In the genomic region with DNA sequence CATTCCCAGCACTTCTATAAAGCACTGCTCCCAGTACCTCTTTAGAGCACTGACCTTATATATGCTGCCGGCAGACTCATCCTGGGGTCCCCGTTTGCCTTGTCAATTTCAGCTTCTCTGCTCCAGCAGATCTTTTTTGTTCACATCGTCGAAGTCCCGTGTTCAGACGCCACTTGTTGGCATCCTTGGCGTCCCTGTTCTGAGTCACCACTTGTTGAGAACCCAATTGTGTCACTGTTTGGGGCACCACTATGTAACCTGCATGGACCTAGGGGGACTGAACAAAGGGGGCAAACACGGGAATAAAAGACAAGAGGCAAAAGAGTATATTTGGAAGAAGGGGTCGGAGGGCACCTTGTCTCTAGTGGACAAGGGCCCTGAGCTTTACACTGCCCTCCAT, we compare ENCODE assay signal across 3 cellular contexts.
TF ChIP-seq lines count a peak whose summit lies in the region.

No MANE protein-coding gene starts in this region.

TF ChIP-seq in SK-N-SH, 30 proteins besides CTCF, POLR2A, EP300 and RAD21:
- TF ChIP-seq NRF1 (IDR thresholded peaks at IDR 0.05; ENCODE audit: low read depth, low read length), result no peak
- TF ChIP-seq, protein P1, sequence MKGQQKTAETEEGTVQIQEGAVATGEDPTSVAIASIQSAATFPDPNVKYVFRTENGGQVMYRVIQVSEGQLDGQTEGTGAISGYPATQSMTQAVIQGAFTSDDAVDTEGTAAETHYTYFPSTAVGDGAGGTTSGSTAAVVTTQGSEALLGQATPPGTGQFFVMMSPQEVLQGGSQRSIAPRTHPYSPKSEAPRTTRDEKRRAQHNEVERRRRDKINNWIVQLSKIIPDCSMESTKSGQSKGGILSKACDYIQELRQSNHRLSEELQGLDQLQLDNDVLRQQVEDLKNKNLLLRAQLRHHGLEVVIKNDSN (IDR thresholded peaks at IDR 0.05; ENCODE audit: borderline replicate concordance, low read depth), result no peak
- TF ChIP-seq FOXM1 (IDR thresholded peaks at IDR 0.05; ENCODE audit: low read depth), result no peak
- TF ChIP-seq, protein P2, sequence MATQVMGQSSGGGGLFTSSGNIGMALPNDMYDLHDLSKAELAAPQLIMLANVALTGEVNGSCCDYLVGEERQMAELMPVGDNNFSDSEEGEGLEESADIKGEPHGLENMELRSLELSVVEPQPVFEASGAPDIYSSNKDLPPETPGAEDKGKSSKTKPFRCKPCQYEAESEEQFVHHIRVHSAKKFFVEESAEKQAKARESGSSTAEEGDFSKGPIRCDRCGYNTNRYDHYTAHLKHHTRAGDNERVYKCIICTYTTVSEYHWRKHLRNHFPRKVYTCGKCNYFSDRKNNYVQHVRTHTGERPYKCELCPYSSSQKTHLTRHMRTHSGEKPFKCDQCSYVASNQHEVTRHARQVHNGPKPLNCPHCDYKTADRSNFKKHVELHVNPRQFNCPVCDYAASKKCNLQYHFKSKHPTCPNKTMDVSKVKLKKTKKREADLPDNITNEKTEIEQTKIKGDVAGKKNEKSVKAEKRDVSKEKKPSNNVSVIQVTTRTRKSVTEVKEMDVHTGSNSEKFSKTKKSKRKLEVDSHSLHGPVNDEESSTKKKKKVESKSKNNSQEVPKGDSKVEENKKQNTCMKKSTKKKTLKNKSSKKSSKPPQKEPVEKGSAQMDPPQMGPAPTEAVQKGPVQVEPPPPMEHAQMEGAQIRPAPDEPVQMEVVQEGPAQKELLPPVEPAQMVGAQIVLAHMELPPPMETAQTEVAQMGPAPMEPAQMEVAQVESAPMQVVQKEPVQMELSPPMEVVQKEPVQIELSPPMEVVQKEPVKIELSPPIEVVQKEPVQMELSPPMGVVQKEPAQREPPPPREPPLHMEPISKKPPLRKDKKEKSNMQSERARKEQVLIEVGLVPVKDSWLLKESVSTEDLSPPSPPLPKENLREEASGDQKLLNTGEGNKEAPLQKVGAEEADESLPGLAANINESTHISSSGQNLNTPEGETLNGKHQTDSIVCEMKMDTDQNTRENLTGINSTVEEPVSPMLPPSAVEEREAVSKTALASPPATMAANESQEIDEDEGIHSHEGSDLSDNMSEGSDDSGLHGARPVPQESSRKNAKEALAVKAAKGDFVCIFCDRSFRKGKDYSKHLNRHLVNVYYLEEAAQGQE (IDR thresholded peaks at IDR 0.05; ENCODE audit: low read depth, low read length), result no peak

TF ChIP-seq in SK-N-SH treated with all-trans-retinoic acid at 6 μM for 48 hours, 23 proteins besides CTCF, POLR2A, EP300 and RAD21:
- no peak for TF ChIP-seq ZNF70 (CRISPR knock-in tag; IDR thresholded peaks at IDR 0.05)
- no peak for TF ChIP-seq RARB (CRISPR knock-in tag; IDR thresholded peaks at IDR 0.05)
- TF ChIP-seq OSR1 (CRISPR knock-in tag; IDR thresholded peaks at IDR 0.05), result no peak
- TF ChIP-seq, protein P3, sequence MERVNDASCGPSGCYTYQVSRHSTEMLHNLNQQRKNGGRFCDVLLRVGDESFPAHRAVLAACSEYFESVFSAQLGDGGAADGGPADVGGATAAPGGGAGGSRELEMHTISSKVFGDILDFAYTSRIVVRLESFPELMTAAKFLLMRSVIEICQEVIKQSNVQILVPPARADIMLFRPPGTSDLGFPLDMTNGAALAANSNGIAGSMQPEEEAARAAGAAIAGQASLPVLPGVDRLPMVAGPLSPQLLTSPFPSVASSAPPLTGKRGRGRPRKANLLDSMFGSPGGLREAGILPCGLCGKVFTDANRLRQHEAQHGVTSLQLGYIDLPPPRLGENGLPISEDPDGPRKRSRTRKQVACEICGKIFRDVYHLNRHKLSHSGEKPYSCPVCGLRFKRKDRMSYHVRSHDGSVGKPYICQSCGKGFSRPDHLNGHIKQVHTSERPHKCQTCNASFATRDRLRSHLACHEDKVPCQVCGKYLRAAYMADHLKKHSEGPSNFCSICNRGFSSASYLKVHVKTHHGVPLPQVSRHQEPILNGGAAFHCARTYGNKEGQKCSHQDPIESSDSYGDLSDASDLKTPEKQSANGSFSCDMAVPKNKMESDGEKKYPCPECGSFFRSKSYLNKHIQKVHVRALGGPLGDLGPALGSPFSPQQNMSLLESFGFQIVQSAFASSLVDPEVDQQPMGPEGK (CRISPR knock-in tag; IDR thresholded peaks at IDR 0.05; ENCODE audit: borderline replicate concordance), result no peak
- TF ChIP-seq PPARA (CRISPR knock-in tag; IDR thresholded peaks at IDR 0.05; ENCODE audit: borderline replicate concordance), result no peak
- TF ChIP-seq BACH2 (CRISPR knock-in tag; IDR thresholded peaks at IDR 0.05; ENCODE audit: borderline replicate concordance), result no peak
- TF ChIP-seq ZC3H10 (CRISPR knock-in tag; IDR thresholded peaks at IDR 0.05), result no peak
- TF ChIP-seq ISL1 (CRISPR knock-in tag; IDR thresholded peaks at IDR 0.05), result no peak
- no peak for TF ChIP-seq GLIS3 (CRISPR knock-in tag; IDR thresholded peaks at IDR 0.05)
- no peak for TF ChIP-seq CSDC2 (CRISPR knock-in tag; IDR thresholded peaks at IDR 0.05)
- TF ChIP-seq, protein P4, sequence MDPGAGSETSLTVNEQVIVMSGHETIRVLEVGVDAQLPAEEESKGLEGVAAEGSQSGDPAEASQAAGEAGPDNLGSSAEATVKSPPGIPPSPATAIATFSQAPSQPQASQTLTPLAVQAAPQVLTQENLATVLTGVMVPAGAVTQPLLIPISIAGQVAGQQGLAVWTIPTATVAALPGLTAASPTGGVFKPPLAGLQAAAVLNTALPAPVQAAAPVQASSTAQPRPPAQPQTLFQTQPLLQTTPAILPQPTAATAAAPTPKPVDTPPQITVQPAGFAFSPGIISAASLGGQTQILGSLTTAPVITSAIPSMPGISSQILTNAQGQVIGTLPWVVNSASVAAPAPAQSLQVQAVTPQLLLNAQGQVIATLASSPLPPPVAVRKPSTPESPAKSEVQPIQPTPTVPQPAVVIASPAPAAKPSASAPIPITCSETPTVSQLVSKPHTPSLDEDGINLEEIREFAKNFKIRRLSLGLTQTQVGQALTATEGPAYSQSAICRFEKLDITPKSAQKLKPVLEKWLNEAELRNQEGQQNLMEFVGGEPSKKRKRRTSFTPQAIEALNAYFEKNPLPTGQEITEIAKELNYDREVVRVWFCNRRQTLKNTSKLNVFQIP (CRISPR knock-in tag; IDR thresholded peaks at IDR 0.05; ENCODE audit: borderline replicate concordance, low read depth), result no peak
TF ChIP-seq in SK-N-SH treated with all-trans-retinoic acid at 6 μM for 48 hours: peak in this region for 0.

TF ChIP-seq in endothelial cell of umbilical vein, 7 proteins besides CTCF, POLR2A, EP300 and RAD21:
- TF ChIP-seq FOS (IDR thresholded peaks at IDR 0.05; ENCODE audit: borderline replicate concordance, insufficient read depth, low read length) (no peak), JUN (IDR thresholded peaks at IDR 0.05; ENCODE audit: borderline replicate concordance, insufficient read depth, insufficient read length, low read depth) (no peak)
